ENCODE assay signal across 22 cellular contexts in genomic region chr4:187309456-187309855, GRCh38.
DNase-seq lines count a peak whose midpoint lies in the region; FAIRE-seq and TF ChIP-seq lines count a peak whose summit lies in the region.
"Had no signal": no experiment of that assay in that cellular context is flagged by ENCODE, and none has a peak within 500 bp of the region (broad histone marks: within the 10 kb centered on the region; RNA-seq: fewer than 3 reads in every experiment).

No MANE protein-coding gene starts in this region.

- H3K9me3 ChIP-seq in OCI-LY7 (ENCODE audit: low read length) (no peaks in the 10 kb centered on the region), Karpas-422 (ENCODE audit: low read length) (no peaks in the 10 kb centered on the region)
- H3K9me3 ChIP-seq: breast epithelium had no signal

- CTCF ChIA-PET in OCI-LY7 (lab: Charles Lee; ENCODE audit: unreplicated experiment) = no interaction called here

- DNase-seq in EL = peak; percentile 85
- no peak for DNase-seq in OCI-LY7 (ENCODE audit: low spot score)
- peak; percentile 79 for DNase-seq in bronchial epithelial cell (ENCODE audit: low read depth)
- peak; percentile 49 for DNase-seq in myocyte (ENCODE audit: low read depth)
- DNase-seq in Karpas-422 = no peak
- no peak for DNase-seq in activated CD4-positive, alpha-beta T cell treated with anti-CD3 and anti-CD28 coated beads for 1 hour
- DNase-seq in activated CD4-positive, alpha-beta T cell treated with anti-CD3 and anti-CD28 coated beads, Interleukin-2, amount 50 U/mL, for 1 hour = no peak
- no peak for DNase-seq in glomerular visceral epithelial cell (ENCODE audit: extremely low spot score)
- DNase-seq: activated CD4-positive, alpha-beta T cell treated with anti-CD3 and anti-CD28 coated beads for 36 hours; activated naive CD4-positive, alpha-beta T cell treated with anti-CD3 and anti-CD28 coated beads, Interleukin-2, amount 50 U/mL, for 16 hours; CD4-positive, alpha-beta T cell; GF-D8; glutamatergic neuron; H7; NCI-H1105 treated with DMSO at 0.1 percent for 48 hours; NCI-H2081 treated with DMSO at 0.1 percent for 48 hours; NCI-H510A; nephron progenitor cell; posterior cingulate gyrus had no signal

- H4K20me1 ChIP-seq in OCI-LY7 (ENCODE audit: insufficient read depth, low read length) (no peaks in the 10 kb centered on the region), Karpas-422 (ENCODE audit: insufficient read depth, low read depth, low read length) (no peaks in the 10 kb centered on the region)

- H3K27me3 ChIP-seq in bronchial epithelial cell (ENCODE audit: control insufficient read depth, insufficient read depth, low read length) = no peaks in the 10 kb centered on the region
- no peaks in the 10 kb centered on the region for H3K27me3 ChIP-seq in Karpas-422 (ENCODE audit: low read length)
- H3K27me3 ChIP-seq: breast epithelium had no signal

- H2AFZ ChIP-seq in OCI-LY7 (ENCODE audit: low read length) (0 out of 2 replicates have a peak overlapping the region, but pooled peaks have one; percentile 10), Karpas-422 (ENCODE audit: low read length) (no peak overlapping the region)

- H3K27ac ChIP-seq in OCI-LY7 (ENCODE audit: low read depth, low read length, poor library complexity, severe bottlenecking) = no peak overlapping the region
- no peak overlapping the region for H3K27ac ChIP-seq in Karpas-422 (ENCODE audit: low read length)
- H3K27ac ChIP-seq: breast epithelium, KMS-11 had no signal

- POLR2A ChIA-PET in OCI-LY7 (lab: Charles Lee) = no interaction called here

- H3K4me2 ChIP-seq in OCI-LY7 (ENCODE audit: low read length) = no peak overlapping the region
- H3K4me2 ChIP-seq in Karpas-422 (ENCODE audit: low read depth, low read length, poor library complexity, severe bottlenecking) = no peak overlapping the region
- H3K4me2 ChIP-seq: KMS-11 had no signal

- intact Hi-C loops in OCI-LY7 (cut with micrococcal nuclease; ENCODE audit: unreplicated experiment) = no loop called here

- H3K4me3 ChIP-seq in OCI-LY7 (ENCODE audit: low read depth, low read length, poor library complexity, severe bottlenecking) (no peak overlapping the region), bronchial epithelial cell (ENCODE audit: low read depth, low read length) (no peak overlapping the region), Karpas-422 (ENCODE audit: low read length) (no peak overlapping the region)
- H3K4me3 ChIP-seq: breast epithelium had no signal

- BruUV-seq in OCI-LY7 (replicated peaks; lab: Mats Ljungman, UMichigan) = no TSS peak

- no peak for FAIRE-seq in bronchial epithelial cell (lab: Jason Lieb, UNC)
- FAIRE-seq: GM12891 had no signal

- H3K36me3 ChIP-seq in OCI-LY7 (ENCODE audit: insufficient read depth, low read length) (no peaks in the 10 kb centered on the region), bronchial epithelial cell (ENCODE audit: control insufficient read depth, insufficient read depth, low read length) (no peaks in the 10 kb centered on the region), Karpas-422 (ENCODE audit: insufficient read depth, low read length) (no peaks in the 10 kb centered on the region)
- H3K36me3 ChIP-seq: breast epithelium had no signal

- H3K9ac ChIP-seq in Karpas-422 (ENCODE audit: low read length) = no peak overlapping the region
- H3K9ac ChIP-seq: KMS-11 had no signal

- H3K79me2 ChIP-seq in OCI-LY7 (ENCODE audit: insufficient read depth, low read depth, low read length) (no peaks in the 10 kb centered on the region), Karpas-422 (ENCODE audit: low read length) (no peaks in the 10 kb centered on the region)

- H3K9me2 ChIP-seq in OCI-LY7 (ENCODE audit: insufficient read depth, low read length) (no peaks in the 10 kb centered on the region), Karpas-422 (replicated peaks; ENCODE audit: insufficient read depth, low read length) (no peaks in the 10 kb centered on the region)

- no peak for TF ChIP-seq CTCF in OCI-LY7 (conservative IDR thresholded peaks at IDR 0.05; ENCODE audit: low read length)
- no peak for TF ChIP-seq CTCF in bronchial epithelial cell (IDR thresholded peaks at IDR 0.05; ENCODE audit: insufficient read depth, low read length, severe bottlenecking)

- H3K4me1 ChIP-seq in OCI-LY7 (ENCODE audit: insufficient read depth, low read length, poor library complexity, severe bottlenecking) = peaks cover 7% of the 10 kb centered on the region
- H3K4me1 ChIP-seq in Karpas-422 (ENCODE audit: low read length) = no peaks in the 10 kb centered on the region
- H3K4me1 ChIP-seq: breast epithelium had no signal

Comparison
In these comparisons a context has a peak if more than half of its experiments do, and no peak if none do; other contexts are left out.
1. DNase-seq: peak in EL (single experiment), bronchial epithelial cell (single experiment) and myocyte (single experiment); none in OCI-LY7 (single experiment), Karpas-422 (single experiment), activated CD4-positive, alpha-beta T cell treated with anti-CD3 and anti-CD28 coated beads for 1 hour (single experiment), activated CD4-positive, alpha-beta T cell treated with anti-CD3 and anti-CD28 coated beads, Interleukin-2, amount 50 U/mL, for 1 hour (single experiment) and glomerular visceral epithelial cell (single experiment).